ENCODE assay signal across 17 cellular contexts in the genomic region with DNA sequence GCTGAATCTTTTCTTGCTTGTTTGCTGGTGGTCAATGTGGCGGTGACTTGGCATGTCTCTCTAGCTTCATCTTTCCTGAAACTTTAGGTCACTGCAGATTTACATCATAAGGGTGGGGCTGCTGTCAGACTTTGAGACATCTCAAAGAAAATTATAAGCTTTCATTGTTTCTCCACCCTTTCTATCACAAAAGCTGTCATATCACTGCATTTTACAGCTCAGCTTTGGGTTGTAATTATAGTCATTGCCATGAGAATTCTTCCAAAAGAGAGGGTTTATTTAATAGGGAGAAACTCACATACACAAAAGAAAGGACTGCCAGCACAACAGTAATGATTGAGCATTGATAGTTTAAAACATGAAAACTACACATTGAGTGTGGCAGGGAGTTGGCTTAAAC. TPM values are rescaled to one million over a fixed set of nuclear protein-coding genes. Genes with fewer than 3 reads are reported as not detected.
DNase-seq lines count a peak whose midpoint lies in the region; TF ChIP-seq lines count a peak whose summit lies in the region.
"Had no signal": no experiment of that assay in that cellular context is flagged by ENCODE, and none has a peak within 500 bp of the region (broad histone marks: within the 10 kb centered on the region; RNA-seq: fewer than 3 reads in every experiment).

No MANE protein-coding gene starts in this region.

- H3K27ac ChIP-seq in esophagus muscularis mucosa (replicated peaks in 1 of 4) = no peak overlapping the region
- H3K27ac ChIP-seq: 22Rv1, A549, C4-2B had no signal

- no peaks in the 10 kb centered on the region for H3K9me3 ChIP-seq in esophagus muscularis mucosa
- H3K9me3 ChIP-seq: A549, Caco-2 had no signal

- WGBS in esophagus muscularis mucosa = 93% methylated on average over 1 of the region's 1 CpG

- DNase-seq in NOMO-1 treated with DMSO at 0.1 percent for 48 hours (lab: John Stamatoyannopoulos, UW; ENCODE audit: unreplicated experiment) = peak; percentile 2
- no peak for DNase-seq in NOMO-1 (lab: John Stamatoyannopoulos, UW; ENCODE audit: unreplicated experiment in 2 of 2)
- DNase-seq in esophagus muscularis mucosa (ENCODE audit: extremely low spot score) = peak; percentile 14
- peak; percentile 45 for DNase-seq in putamen (ENCODE audit: low spot score)
- DNase-seq in activated naive CD4-positive, alpha-beta T cell (lab: John Stamatoyannopoulos, UW) = no peak
- no peak for DNase-seq in activated naive CD4-positive, alpha-beta T cell treated with Interleukin-2 at 50 U/mL for 16 hours
- DNase-seq in NCI-H82 (lab: John Stamatoyannopoulos, UW) = no peak
- DNase-seq: AML-193; Caco-2; CD4-positive, alpha-beta T cell; DMS153; DMS79; GDM1 had no signal

- TF ChIP-seq POLR2A in esophagus muscularis mucosa (IDR thresholded peaks at IDR 0.05; ENCODE audit: low read depth) = no peak

- H3K36me3 ChIP-seq in esophagus muscularis mucosa = no peaks in the 10 kb centered on the region

- intact Hi-C loops in esophagus muscularis mucosa (cut with DNase I) = no loop called here

- no peak for TF ChIP-seq EP300 in esophagus muscularis mucosa (IDR thresholded peaks at IDR 0.05)

- H3K4me1 ChIP-seq in esophagus muscularis mucosa = peaks cover 0 to 6% (median 0%) of the 10 kb centered on the region in 4 donors

- no peak overlapping the region for H3K4me3 ChIP-seq in esophagus muscularis mucosa
- H3K4me3 ChIP-seq: A549, GM23338 had no signal

- TF ChIP-seq CTCF in esophagus muscularis mucosa (IDR thresholded peaks at IDR 0.05) = no peak

- no peaks in the 10 kb centered on the region for H3K27me3 ChIP-seq in esophagus muscularis mucosa

RNA-seq across cellular contexts. Expression of a gene that starts 44.7 kb away (rescaled TPM):
- total RNA-seq in esophagus muscularis mucosa = 10 to 100 TPM; 10.4 to 13.0 (median 12.6) TPM

Comparison
In these comparisons a context has a peak if more than half of its experiments do, and no peak if none do; other contexts are left out.
1. DNase-seq: peak in NOMO-1 treated with DMSO at 0.1 percent for 48 hours (single experiment), esophagus muscularis mucosa (single experiment) and putamen (single experiment); none in NOMO-1 (0 of 2), activated naive CD4-positive, alpha-beta T cell (0 of 4), activated naive CD4-positive, alpha-beta T cell treated with Interleukin-2 at 50 U/mL for 16 hours (single experiment) and NCI-H82 (single experiment).